Comparison of ENCODE assay signal across 36 cellular contexts in the genomic region with DNA sequence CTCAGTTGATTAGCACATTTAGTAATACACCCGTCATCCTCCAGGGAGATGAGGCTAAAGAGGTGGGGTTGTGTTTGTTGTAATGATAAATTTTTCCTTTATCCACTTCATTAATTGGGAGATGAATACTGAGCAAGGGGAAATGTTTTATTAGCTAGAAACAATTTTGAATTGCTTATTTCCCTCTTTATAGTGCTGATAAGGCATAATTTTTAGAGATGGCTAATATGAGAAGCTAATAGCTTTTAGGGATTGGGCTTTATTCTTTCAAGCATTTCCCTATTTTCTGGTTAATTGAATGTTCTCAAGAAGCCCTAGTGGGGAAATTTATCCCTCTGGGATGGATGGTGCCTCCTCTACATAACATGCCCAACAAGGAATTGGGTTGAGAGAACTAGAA.
"Had no signal": no experiment of that assay in that cellular context is flagged by ENCODE, and none has a peak within 500 bp of the region (broad histone marks: within the 10 kb centered on the region; RNA-seq: fewer than 3 reads in every experiment).

No MANE protein-coding gene starts in this region.

- H3K27me3 ChIP-seq: MG63 had no signal

- H3K9me3 ChIP-seq: MG63 had no signal

- DNase-seq: Karpas-422, Kasumi-1, MG63, MM.1S, MV-4-11, NCI-H1048, NCI-H1092, NCI-H1092 treated with DMSO at 0.1 percent for 48 hours, NCI-H1105, NCI-H1105 treated with DMSO at 0.1 percent for 48 hours, NCI-H1417, NCI-H1417 treated with DMSO at 0.1 percent for 48 hours, NCI-H1436, NCI-H1436 treated with DMSO at 0.1 percent for 48 hours, NCI-H146, NCI-H1694, NCI-H1694 treated with DMSO at 0.1 percent for 48 hours, NCI-H187, NCI-H187 treated with DMSO at 0.1 percent for 48 hours, NCI-H1930, NCI-H2029, NCI-H2029 treated with DMSO at 0.1 percent for 48 hours, NCI-H2081, NCI-H2081 treated with DMSO at 0.1 percent for 48 hours, NCI-H2107, NCI-H2171, NCI-H2171 treated with DMSO at 0.1 percent for 48 hours, NCI-H2227 treated with DMSO at 0.1 percent for 48 hours, NCI-H226, NCI-H345, NCI-H446, NCI-H446 treated with DMSO at 0.1 percent for 48 hours, NCI-H510A, NCI-H510A treated with DMSO at 0.1 percent for 48 hours, NCI-H524, NCI-H524 treated with DMSO at 0.1 percent for 48 hours had no signal

- H3K36me3 ChIP-seq: MG63 had no signal

- H3K4me3 ChIP-seq: MG63 had no signal
